16 cellular contexts compared by ENCODE assay signal in genomic region chr2:217274578-217274977, GRCh38.
DNase-seq lines count a peak whose midpoint lies in the region; ATAC-seq and TF ChIP-seq lines count a peak whose summit lies in the region.
"Had no signal": no experiment of that assay in that cellular context is flagged by ENCODE, and none has a peak within 500 bp of the region (broad histone marks: within the 10 kb centered on the region; RNA-seq: fewer than 3 reads in every experiment).

No MANE protein-coding gene starts in this region.

- no peak overlapping the region for H3K4me2 ChIP-seq in hepatocyte
- H3K4me2 ChIP-seq: A549 had no signal

- H4K20me1 ChIP-seq in hepatocyte (ENCODE audit: insufficient read depth, poor library complexity, severe bottlenecking): no peaks in the 10 kb centered on the region

- H3K4me1 ChIP-seq in left ventricle myocardium inferior (peaks cover 76% of the 10 kb centered on the region), stomach (peaks cover 0 to 11% (median 0%) of the 10 kb centered on the region in 4 donors), hepatocyte (ENCODE audit: insufficient read depth) (no peaks in the 10 kb centered on the region)

- H3K27me3 ChIP-seq in left ventricle myocardium inferior (ENCODE audit: low read depth) (no peaks in the 10 kb centered on the region), stomach (no peaks in the 10 kb centered on the region), hepatocyte (no peaks in the 10 kb centered on the region)

- WGBS in stomach, 5 donors: 76 to 92% (median 81%) methylated on average over 4 of the region's 4 CpGs
- 93% methylated on average over 4 of the region's 4 CpGs for whole genome bisulfite sequencing in hepatocyte (ENCODE audit: low lambda C conversion rate, missing lambda C conversion rate)

- intact Hi-C loops in left ventricle myocardium inferior (cut with micrococcal nuclease) (no loop called here), left cardiac atrium (cut with DNase I) (no loop called here), stomach (cut with DNase I; ENCODE audit: low total_unique reads) (no loop called here)

- H3K27ac ChIP-seq in left ventricle myocardium inferior (replicated peaks) (peak overlapping the region; percentile 45), stomach (peak overlapping the region in 3 of 5 donors; percentile 4 to 77 (median 62)), hepatocyte (no peak overlapping the region)
- H3K27ac ChIP-seq: 22Rv1, A549 had no signal

- H3K4me1 Mint-ChIP-seq in nephron: peaks cover 57% of the 10 kb centered on the region

- H2AFZ ChIP-seq in hepatocyte: no peak overlapping the region

- TF ChIP-seq EP300 in stomach (IDR thresholded peaks at IDR 0.05): no peak

- DNase-seq in left ventricle myocardium inferior: no peak
- no peak for DNase-seq in left cardiac atrium
- DNase-seq in stomach: no peak
- DNase-seq in hepatocyte (ENCODE audit: low spot score): no peak
- no peak for DNase-seq in middle frontal gyrus (ENCODE audit: extremely low spot score, low spot score)
- DNase-seq: AML-193; Calu3; CD8-positive, alpha-beta T cell; DMS79 treated with DMSO at 0.1 percent for 48 hours; GF-D8; H9 had no signal

- H3K4me3 ChIP-seq in left ventricle myocardium inferior (no peak overlapping the region), stomach (no peak overlapping the region), hepatocyte (no peak overlapping the region)
- H3K4me3 ChIP-seq: A549 had no signal

- no peaks in the 10 kb centered on the region for H3K9me3 Mint-ChIP-seq in nephron
- H3K9me3 Mint-ChIP-seq: CD8-positive, alpha-beta T cell had no signal

- H3K27ac Mint-ChIP-seq in nephron: peak overlapping the region; percentile 31 to 74 (median 44)
- H3K27ac Mint-ChIP-seq: CD8-positive, alpha-beta T cell; H9 had no signal

- peaks cover 8% of the 10 kb centered on the region for H3K27me3 Mint-ChIP-seq in nephron (ENCODE audit: low read depth)

- H3K36me3 ChIP-seq in left ventricle myocardium inferior: no peaks in the 10 kb centered on the region
- no peaks in the 10 kb centered on the region for H3K36me3 ChIP-seq in stomach
- no peaks in the 10 kb centered on the region for H3K36me3 ChIP-seq in hepatocyte (replicated peaks; ENCODE audit: insufficient read depth, low read depth)

- TF ChIP-seq CTCF in left ventricle myocardium inferior (IDR thresholded peaks at IDR 0.05; ENCODE audit: borderline replicate concordance): no peak
- no peak for TF ChIP-seq CTCF in nephron (IDR thresholded peaks at IDR 0.05; ENCODE audit: unreplicated experiment in 3 of 3)
- no peak for TF ChIP-seq CTCF in stomach (IDR thresholded peaks at IDR 0.05)
- no peak for TF ChIP-seq CTCF in hepatocyte (IDR thresholded peaks at IDR 0.05; ENCODE audit: poor library complexity)

- no peaks in the 10 kb centered on the region for H3K79me2 ChIP-seq in hepatocyte

- H3K4me3 Mint-ChIP-seq in nephron: no peak overlapping the region
- H3K4me3 Mint-ChIP-seq: CD8-positive, alpha-beta T cell; H9 had no signal

- H3K36me3 Mint-ChIP-seq in nephron (ENCODE audit: low read depth): no peaks in the 10 kb centered on the region
- H3K36me3 Mint-ChIP-seq: CD8-positive, alpha-beta T cell had no signal

- ATAC-seq in left cardiac atrium (no peak), GM21723 (IDR thresholded peaks at IDR 0.05; ENCODE audit: unreplicated experiment) (no peak)
- ATAC-seq: A549; CD8-positive, alpha-beta T cell; HepG2 had no signal

- TF ChIP-seq POLR2A in stomach (IDR thresholded peaks at IDR 0.05): no peak

- H3K9me3 ChIP-seq in left ventricle myocardium inferior (replicated peaks): no peaks in the 10 kb centered on the region
- no peaks in the 10 kb centered on the region for H3K9me3 ChIP-seq in stomach
- H3K9me3 ChIP-seq in hepatocyte (ENCODE audit: low read depth): no peaks in the 10 kb centered on the region
- H3K9me3 ChIP-seq: A549 had no signal

- no peaks in the 10 kb centered on the region for H3K9me2 ChIP-seq in hepatocyte (replicated peaks; ENCODE audit: insufficient read depth)
